ENCODE assay signal across 24 cellular contexts in genomic region chr9:91364702-91365101, GRCh38. TPM values are rescaled to one million over a fixed set of nuclear protein-coding genes. Genes with fewer than 3 reads are reported as not detected.
DNase-seq lines count a peak whose midpoint lies in the region; ATAC-seq, FAIRE-seq and TF ChIP-seq lines count a peak whose summit lies in the region.
"Had no signal": no experiment of that assay in that cellular context is flagged by ENCODE, and none has a peak within 500 bp of the region (broad histone marks: within the 10 kb centered on the region; RNA-seq: fewer than 3 reads in every experiment).

No MANE protein-coding gene starts in this region.

- in situ Hi-C loops in K562 (cut with MboI): loop anchor here (5.0 kb wide), 1 partner anchor 58 kb away; the partner anchor contains the start of gene NFIL3

- H2AFZ ChIP-seq in K562 (ENCODE audit: low read depth, low read length): no peak overlapping the region
- H2AFZ ChIP-seq: GM23248 had no signal

- TF ChIP-seq POLR2A in K562 (conservative IDR thresholded peaks at IDR 0.05) (no peak), prostate gland (IDR thresholded peaks at IDR 0.05) (no peak)

- peaks cover 17 to 22% of the 10 kb centered on the region in 2 donors for H3K4me1 Mint-ChIP-seq in natural killer cell
- peaks cover 20 to 26% of the 10 kb centered on the region in 2 donors for H3K4me1 Mint-ChIP-seq in natural killer cell treated with Interleukin-12 subunit alpha and Interleukin-12 subunit beta and Interleukin-15 and Interleukin-18, amount 100 ng/mL, for 72 hours (ENCODE audit: low read depth in 2 of 2)
- H3K4me1 Mint-ChIP-seq in neural crest cell: peaks cover 20% of the 10 kb centered on the region

- H3K4me3 ChIP-seq in K562 (no peak overlapping the region), prostate gland (no peak overlapping the region)
- H3K4me3 ChIP-seq: GM12878, GM23248 had no signal

- H3K4me3 Mint-ChIP-seq in natural killer cell (peak overlapping the region; percentile 25), neural crest cell (peak overlapping the region; percentile 49)
- H3K4me3 Mint-ChIP-seq in natural killer cell treated with Interleukin-12 subunit alpha and Interleukin-12 subunit beta and Interleukin-15 and Interleukin-18, amount 100 ng/mL, for 72 hours: no peak overlapping the region
- H3K4me3 Mint-ChIP-seq: CD14-positive monocyte; CD4-positive, alpha-beta memory T cell had no signal

- no peaks in the 10 kb centered on the region for H4K20me1 ChIP-seq in K562 (replicated peaks; ENCODE audit: control insufficient read depth, insufficient read depth, low read length)

- H3K9me1 ChIP-seq in K562 (ENCODE audit: control insufficient read depth, insufficient read depth, low read length): no peaks in the 10 kb centered on the region

- no TSS peak for BruUV-seq in K562 (replicated peaks; lab: Mats Ljungman, UMichigan)

- POLR2A ChIA-PET in K562 (lab: Yijun Ruan, JAX): interaction anchor here (0.9 kb wide), 1 partner anchor 10 kb away, joined by 3 read pairs; no protein-coding TSS in a partner anchor

- no peak for FAIRE-seq in K562 (lab: Jason Lieb, UNC)
- FAIRE-seq: A204.1, GM12878, GM19239, H1 had no signal

- H3K36me3 ChIP-seq in K562 (ENCODE audit: control insufficient read depth, insufficient read depth, low read length) (peaks cover 4% of the 10 kb centered on the region), prostate gland (no peaks in the 10 kb centered on the region)

- TF ChIP-seq CTCF in natural killer cell (IDR thresholded peaks at IDR 0.05) (no peak), K562 (IDR thresholded peaks at IDR 0.05 in 2 of 3, conservative IDR thresholded peaks at IDR 0.05 in 1 of 3; ENCODE audit: insufficient read depth in 2 of 3, low read depth in 1 of 3, low read length in 3 of 3) (no peak), neural crest cell (conservative IDR thresholded peaks at IDR 0.05) (no peak), prostate gland (IDR thresholded peaks at IDR 0.05) (no peak)

- DNase-seq in natural killer cell: no peak
- no peak for DNase-seq in natural killer cell treated with Interleukin-12 subunit alpha and Interleukin-12 subunit beta and Interleukin-15 and Interleukin-18, amount 100 ng/mL, for 72 hours (ENCODE audit: low spot score)
- peak in 1 of 4 experiments; percentile 12 for DNase-seq in K562 (ENCODE audit: extremely low read depth in 1 of 4, low spot score in 3 of 4)
- DNase-seq in neural crest cell (ENCODE audit: low read depth, low spot score): no peak
- no peak for DNase-seq in DMS 273 (lab: John Stamatoyannopoulos, UW; ENCODE audit: unreplicated experiment)
- no peak for DNase-seq in T1000 (lab: John Stamatoyannopoulos, UW)
- no peak for DNase-seq in prostate gland (ENCODE audit: low spot score)
- DNase-seq: BE2C; Caco-2; CD4-positive, alpha-beta memory T cell; DMS 273 treated with DMSO at 0.1 percent for 48 hours; DMS79; EL; GDM1; GM23248; H7; HCEC 1CT had no signal

- peaks cover 8% of the 10 kb centered on the region for H3K9me3 ChIP-seq in K562 (replicated peaks; ENCODE audit: control insufficient read depth, insufficient read depth, low read depth, low read length)
- no peaks in the 10 kb centered on the region for H3K9me3 ChIP-seq in prostate gland
- H3K9me3 ChIP-seq: BE2C, Caco-2 had no signal

- no peak for ATAC-seq in natural killer cell
- no peak for ATAC-seq in natural killer cell treated with Interleukin-12 subunit alpha and Interleukin-12 subunit beta and Interleukin-15 and Interleukin-18, amount 100 ng/mL, for 72 hours
- no peak for ATAC-seq in K562
- ATAC-seq: GM12878 had no signal

- H3K27ac Mint-ChIP-seq in natural killer cell (no peak overlapping the region), neural crest cell (ENCODE audit: unreplicated experiment) (no peak overlapping the region)
- H3K27ac Mint-ChIP-seq in natural killer cell treated with Interleukin-12 subunit alpha and Interleukin-12 subunit beta and Interleukin-15 and Interleukin-18, amount 100 ng/mL, for 72 hours: no peak overlapping the region
- H3K27ac Mint-ChIP-seq: CD14-positive monocyte; CD4-positive, alpha-beta memory T cell had no signal

- no peak for TF ChIP-seq EP300 in K562 (IDR thresholded peaks at IDR 0.05; ENCODE audit: low read length)

- WGBS in K562 (ENCODE audit: insufficient coverage, low coverage, missing lambda C conversion rate): 25% methylated on average over 3 of the region's 3 CpGs
- WGBS in prostate gland: 75% methylated on average over 3 of the region's 3 CpGs

- peaks cover 12 to 13% of the 10 kb centered on the region in 2 experiments; a peak in 3 of 5 replicates for H3K4me1 ChIP-seq in K562 (replicated peaks in 1 of 2; ENCODE audit: control insufficient read depth in 2 of 2, insufficient read depth in 2 of 2, low read length in 2 of 2)
- no peaks in the 10 kb centered on the region for H3K4me1 ChIP-seq in prostate gland (replicated peaks)

- H3K79me2 ChIP-seq in K562 (ENCODE audit: control insufficient read depth, insufficient read depth, low read length): peaks cover 20% of the 10 kb centered on the region

- H3K9ac ChIP-seq in K562 (ENCODE audit: insufficient read depth in 1 of 2, low read depth in 2 of 2, low read length in 2 of 2): no peak overlapping the region
- H3K9ac ChIP-seq: BLaER1 treated with 17β-estradiol and CSF1 and Interleukin-3, amounts not matched to agents 10 nM and 100 nM; GM23248 had no signal

- H3K27me3 ChIP-seq in K562 (ENCODE audit: control insufficient read depth in 2 of 2, insufficient read depth in 2 of 2, low read length in 2 of 2) (no peaks in the 10 kb centered on the region), prostate gland (replicated peaks; ENCODE audit: insufficient read depth) (no peaks in the 10 kb centered on the region)
- H3K27me3 ChIP-seq: BE2C; BLaER1 treated with 17β-estradiol and CSF1 and Interleukin-3, amounts not matched to agents 10 nM and 100 nM had no signal

- H3K27me3 Mint-ChIP-seq in natural killer cell (ENCODE audit: low read depth in 2 of 2) (peaks cover 0 to 2% of the 10 kb centered on the region in 2 donors), neural crest cell (ENCODE audit: low read depth) (no peaks in the 10 kb centered on the region)
- peaks cover 4 to 5% of the 10 kb centered on the region in 2 donors for H3K27me3 Mint-ChIP-seq in natural killer cell treated with Interleukin-12 subunit alpha and Interleukin-12 subunit beta and Interleukin-15 and Interleukin-18, amount 100 ng/mL, for 72 hours
- H3K27me3 Mint-ChIP-seq: CD4-positive, alpha-beta memory T cell had no signal

- CTCF ChIA-PET in K562 (lab: Yijun Ruan, JAX; ENCODE audit: low intra/inter-chr PET ratio): no interaction called here

- TF ChIP-seq RAD21 in K562 (CRISPR knock-in tag; conservative IDR thresholded peaks at IDR 0.05 in 1 of 2, IDR thresholded peaks at IDR 0.05 in 1 of 2): no peak

- no peaks in the 10 kb centered on the region for H3K36me3 Mint-ChIP-seq in natural killer cell
- H3K36me3 Mint-ChIP-seq in natural killer cell treated with Interleukin-12 subunit alpha and Interleukin-12 subunit beta and Interleukin-15 and Interleukin-18, amount 100 ng/mL, for 72 hours: no peaks in the 10 kb centered on the region
- H3K36me3 Mint-ChIP-seq in neural crest cell (ENCODE audit: low read depth): no peaks in the 10 kb centered on the region

- intact Hi-C loops in natural killer cell (cut with micrococcal nuclease): loop anchor here (10.0 kb wide), 1 partner anchor 270 kb away; no protein-coding TSS in a partner anchor
- intact Hi-C loops in K562 (cut with micrococcal nuclease): no loop called here
- intact Hi-C loops in prostate gland (cut with DNase I): loop anchor here (5.0 kb wide), 2 partner anchors 67 to 172 kb away; no protein-coding TSS in a partner anchor

- no peak overlapping the region for H3K4me2 ChIP-seq in K562 (ENCODE audit: insufficient read depth, low read length)
- H3K4me2 ChIP-seq: BLaER1 treated with 17β-estradiol and CSF1 and Interleukin-3, amounts not matched to agents 10 nM and 100 nM had no signal

- H3K9me3 Mint-ChIP-seq in natural killer cell (no peaks in the 10 kb centered on the region), neural crest cell (peaks cover 10% of the 10 kb centered on the region)
- H3K9me3 Mint-ChIP-seq in natural killer cell treated with Interleukin-12 subunit alpha and Interleukin-12 subunit beta and Interleukin-15 and Interleukin-18, amount 100 ng/mL, for 72 hours: no peaks in the 10 kb centered on the region
- H3K9me3 Mint-ChIP-seq: CD4-positive, alpha-beta memory T cell had no signal

- no peak overlapping the region for H3K27ac ChIP-seq in K562 (ENCODE audit: extremely low read depth, low read depth, low read length)
- H3K27ac ChIP-seq in prostate gland: no peak overlapping the region
- H3K27ac ChIP-seq: 22Rv1; BLaER1 treated with 17β-estradiol and CSF1 and Interleukin-3, amounts not matched to agents 10 nM and 100 nM; GM23248 had no signal

RNA-seq across cellular contexts. Expression of gene AUH, which starts 3.0 kb away (rescaled TPM):
- 10 to 100 TPM; 26.7 to 36.6 (median 34.9) TPM for total RNA-seq in natural killer cell
- total RNA-seq in natural killer cell treated with Interleukin-12 subunit alpha and Interleukin-12 subunit beta and Interleukin-15 and Interleukin-18, amount 100 ng/mL, for 72 hours: 10 to 100 TPM; 19.4 to 25.2 TPM
- total RNA-seq in K562 (2011; cell fraction: chromatin; rRNA removed; ENCODE audit: low replicate concordance): 16.8 and 53.1 TPM in 2 replicates
- total RNA-seq in K562 (2011; cell fraction: nucleolus; rRNA removed): 7.8 and 11.6 TPM in 2 replicates
- 18.8 and 30.1 TPM in 2 replicates for total RNA-seq in K562 (2011; cell fraction: nucleoplasm; rRNA removed)
- total RNA-seq in K562 (2014; rRNA removed): 29.0 and 32.8 TPM in 2 replicates
- 11.1 and 12.4 TPM in 2 replicates for total RNA-seq in K562 (2014; rRNA removed; fragmentation: Illumina TruSeq; extraction: Trizol)
- 9.4 and 10.1 TPM in 2 replicates for total RNA-seq in K562 (2015; rRNA removed; fragmentation: Illumina TruSeq; extraction: Trizol)
- 12.7 and 13.5 TPM in 2 replicates for total RNA-seq in K562 (2021)
- polyA plus RNA-seq in K562 (2011; rRNA removed): 6.3 and 6.9 TPM in 2 replicates
- polyA plus RNA-seq in K562 (2011; cell fraction: cytosol; rRNA removed): 2.6 and 3.3 TPM in 2 replicates
- polyA plus RNA-seq in K562 (2011; cell fraction: nucleus; rRNA removed): 10.3 and 13.3 TPM in 2 replicates
- polyA plus RNA-seq in K562 (2012): 6.8 and 9.1 TPM in 2 replicates
- polyA plus RNA-seq in K562 (2014; fragmentation: Illumina TruSeq; extraction: Trizol): 6.1 and 6.3 TPM in 2 replicates
- 1 to 10 TPM; 3.4 to 4.5 TPM for polyA plus RNA-seq in K562 (2014; fragmentation: Nextera tagmentation; extraction: Ambion mirVana)
- polyA plus RNA-seq in K562 (2014; rRNA removed): 16.3 and 16.8 TPM in 2 replicates
- polyA minus RNA-seq in K562 (2011; rRNA and poly(A)+ RNA removed): 11.6 and 12.7 TPM in 2 replicates
- 2.7 and 3.0 TPM in 2 replicates for polyA minus RNA-seq in K562 (2011; cell fraction: cytosol; rRNA and poly(A)+ RNA removed)
- polyA minus RNA-seq in K562 (2011; cell fraction: nucleus; rRNA and poly(A)+ RNA removed): 22.3 and 25.0 TPM in 2 replicates
- 10.8 and 10.9 TPM in 2 replicates for total RNA-seq in neural crest cell
- total RNA-seq in prostate gland: 10 to 100 TPM; 58.0 to 76.1 TPM

RNA-seq across cellular contexts. Expression of gene NFIL3, which starts 58.9 kb away (rescaled TPM):
- total RNA-seq in natural killer cell: 10 to 100 TPM; 94.6 to 98.0 (median 97.0) TPM
- total RNA-seq in natural killer cell treated with Interleukin-12 subunit alpha and Interleukin-12 subunit beta and Interleukin-15 and Interleukin-18, amount 100 ng/mL, for 72 hours: 10 to 100 TPM; 28.7 to 79.7 TPM
- 4.2 and 15.9 TPM in 2 replicates for total RNA-seq in K562 (2011; cell fraction: chromatin; rRNA removed; ENCODE audit: low replicate concordance)
- total RNA-seq in K562 (2011; cell fraction: nucleolus; rRNA removed): 3.5 and 3.9 TPM in 2 replicates
- total RNA-seq in K562 (2011; cell fraction: nucleoplasm; rRNA removed): 6.5 and 7.1 TPM in 2 replicates
- 4.2 and 4.3 TPM in 2 replicates for total RNA-seq in K562 (2014; rRNA removed)
- total RNA-seq in K562 (2014; rRNA removed; fragmentation: Illumina TruSeq; extraction: Trizol): 12.3 and 12.4 TPM in 2 replicates
- total RNA-seq in K562 (2015; rRNA removed; fragmentation: Illumina TruSeq; extraction: Trizol): 9.4 and 9.7 TPM in 2 replicates
- total RNA-seq in K562 (2021): 11.9 and 13.8 TPM in 2 replicates
- polyA plus RNA-seq in K562 (2011; rRNA removed): 9.3 and 10.3 TPM in 2 replicates
- 2.5 and 7.6 TPM in 2 replicates for polyA plus RNA-seq in K562 (2011; cell fraction: cytosol; rRNA removed)
- 4.4 and 11.7 TPM in 2 replicates for polyA plus RNA-seq in K562 (2011; cell fraction: nucleus; rRNA removed)
- polyA plus RNA-seq in K562 (2012): 12.4 and 24.6 TPM in 2 replicates
- 14.2 and 16.1 TPM in 2 replicates for polyA plus RNA-seq in K562 (2014; fragmentation: Illumina TruSeq; extraction: Trizol)
- 1 to 10 TPM; 3.2 to 3.8 TPM for polyA plus RNA-seq in K562 (2014; fragmentation: Nextera tagmentation; extraction: Ambion mirVana)
- 7.1 and 7.4 TPM in 2 replicates for polyA plus RNA-seq in K562 (2014; rRNA removed)
- polyA minus RNA-seq in K562 (2011; rRNA and poly(A)+ RNA removed): 7.6 and 11.7 TPM in 2 replicates
- polyA minus RNA-seq in K562 (2011; cell fraction: cytosol; rRNA and poly(A)+ RNA removed): 5.7 and 6.4 TPM in 2 replicates
- polyA minus RNA-seq in K562 (2011; cell fraction: nucleus; rRNA and poly(A)+ RNA removed): 1.9 and 7.8 TPM in 2 replicates
- 16.2 and 16.8 TPM in 2 replicates for total RNA-seq in neural crest cell
- total RNA-seq in prostate gland: 10 to 100 TPM; 28.7 to 33.5 TPM
